ENCODE assay signal across 8 cellular contexts in genomic region chr3:172142074-172143059, GRCh38.
DNase-seq lines count a peak whose midpoint lies in the region; ATAC-seq and TF ChIP-seq lines count a peak whose summit lies in the region.

No MANE protein-coding gene starts in this region.

- peak overlapping the region; percentile 18 for H3K27ac Mint-ChIP-seq in activated CD8-positive, alpha-beta memory T cell treated with anti-CD3 and anti-CD28 coated beads, Interleukin-2, amount 10 ng/mL, durations not matched to agents 7 days and 5 days
- H3K27ac Mint-ChIP-seq in Caco-2 (ENCODE audit: unreplicated experiment), result no peak overlapping the region

- H3K9me3 ChIP-seq in SJCRH30 (replicated peaks), result no peaks in the 10 kb centered on the region
- no peaks in the 10 kb centered on the region for H3K9me3 ChIP-seq in Caco-2

- DNase-seq in activated CD8-positive, alpha-beta memory T cell treated with anti-CD3 and anti-CD28 coated beads, Interleukin-2, amount 10 ng/mL, durations not matched to agents 7 days and 5 days, result no peak
- no peak for DNase-seq in activated CD8-positive, alpha-beta memory T cell treated with anti-CD3 and anti-CD28 coated beads, Interleukin-2, amount 50 U/mL, for 4 hours
- peak; percentile 3 to 21 for DNase-seq in SJCRH30
- DNase-seq in left colon, result no peak
- no peak for DNase-seq in stimulated activated CD4-positive, alpha-beta T cell treated with anti-CD3 and anti-CD28 coated beads, Interleukin-12 subunit alpha, Interleukin-12 subunit beta, amount 100 ng/mL, for 4 hours
- DNase-seq in stimulated activated naive CD4-positive, alpha-beta T cell treated with Interleukin-2 at 50 U/mL for 16 hours (lab: John Stamatoyannopoulos, UW), result no peak
- DNase-seq in Caco-2, result no peak

- H3K4me1 Mint-ChIP-seq in activated CD8-positive, alpha-beta memory T cell treated with anti-CD3 and anti-CD28 coated beads, Interleukin-2, amount 10 ng/mL, durations not matched to agents 7 days and 5 days, result peaks cover 62% of the 10 kb centered on the region
- H3K4me1 Mint-ChIP-seq in Caco-2 (ENCODE audit: low read depth, unreplicated experiment), result peaks cover 48% of the 10 kb centered on the region

- no peak overlapping the region for H3K27ac ChIP-seq in SJCRH30

- H3K36me3 ChIP-seq in SJCRH30 (peaks cover 15% of the 10 kb centered on the region; the same call in 1 of the 2 replicates), Caco-2 (ENCODE audit: control insufficient read depth, insufficient read depth, low read length) (no peaks in the 10 kb centered on the region)

- no peaks in the 10 kb centered on the region for H3K9me3 Mint-ChIP-seq in activated CD8-positive, alpha-beta memory T cell treated with anti-CD3 and anti-CD28 coated beads, Interleukin-2, amount 10 ng/mL, durations not matched to agents 7 days and 5 days (ENCODE audit: low read depth)
- H3K9me3 Mint-ChIP-seq in Caco-2 (ENCODE audit: unreplicated experiment), result no peaks in the 10 kb centered on the region

- no peak overlapping the region for H3K4me3 Mint-ChIP-seq in activated CD8-positive, alpha-beta memory T cell treated with anti-CD3 and anti-CD28 coated beads, Interleukin-2, amount 10 ng/mL, durations not matched to agents 7 days and 5 days
- no peak overlapping the region for H3K4me3 Mint-ChIP-seq in Caco-2 (ENCODE audit: unreplicated experiment)

- intact Hi-C loops in left colon (cut with DNase I, micrococcal nuclease) (no loop called here), Caco-2 (cut with micrococcal nuclease; ENCODE audit: unreplicated experiment) (no loop called here)

- no TSS peak for BruUV-seq in Caco-2 (replicated peaks; lab: Mats Ljungman, UMichigan)

- POLR2A ChIA-PET in Caco-2 (lab: Charles Lee), result interaction anchor here (0.6 kb wide), 1 partner anchor 20 kb away, joined by 6 read pairs; no protein-coding TSS in a partner anchor

- H3K4me1 ChIP-seq in SJCRH30 (peaks cover 36% of the 10 kb centered on the region), Caco-2 (peaks cover 52% of the 10 kb centered on the region)

- ATAC-seq in activated CD8-positive, alpha-beta memory T cell treated with anti-CD3 and anti-CD28 coated beads, Interleukin-2, amount 10 ng/mL, durations not matched to agents 7 days and 5 days, result no peak
- ATAC-seq in HG02981 (IDR thresholded peaks at IDR 0.05; ENCODE audit: unreplicated experiment), result peak; percentile 79
- peak; percentile 59 for ATAC-seq in left colon

- H3K27me3 Mint-ChIP-seq in activated CD8-positive, alpha-beta memory T cell treated with anti-CD3 and anti-CD28 coated beads, Interleukin-2, amount 10 ng/mL, durations not matched to agents 7 days and 5 days, result no peaks in the 10 kb centered on the region
- H3K27me3 Mint-ChIP-seq in Caco-2 (ENCODE audit: insufficient read depth, unreplicated experiment), result no peaks in the 10 kb centered on the region

- no peak overlapping the region for H3K4me3 ChIP-seq in SJCRH30
- no peak overlapping the region for H3K4me3 ChIP-seq in Caco-2 (ENCODE audit: low read depth, low read length)

- CTCF ChIA-PET in activated CD8-positive, alpha-beta memory T cell treated with anti-CD3 and anti-CD28 coated beads, Interleukin-2, amount 10 ng/mL, durations not matched to agents 7 days and 5 days (lab: Charles Lee), result no interaction called here
- CTCF ChIA-PET in Caco-2 (lab: Charles Lee), result no interaction called here

- no peak for TF ChIP-seq CTCF in Caco-2 (IDR thresholded peaks at IDR 0.05; ENCODE audit: insufficient read depth in 1 of 2, low read depth in 1 of 2, low read length in 1 of 2, severe bottlenecking in 1 of 2, unreplicated experiment in 1 of 2)

- H3K27me3 ChIP-seq in SJCRH30 (no peaks in the 10 kb centered on the region), Caco-2 (replicated peaks; ENCODE audit: control insufficient read depth, insufficient read depth, low read length) (no peaks in the 10 kb centered on the region)

- peaks cover 4% of the 10 kb centered on the region for H3K36me3 Mint-ChIP-seq in activated CD8-positive, alpha-beta memory T cell treated with anti-CD3 and anti-CD28 coated beads, Interleukin-2, amount 10 ng/mL, durations not matched to agents 7 days and 5 days
- H3K36me3 Mint-ChIP-seq in Caco-2 (ENCODE audit: insufficient read depth, unreplicated experiment), result peaks cover 24% of the 10 kb centered on the region

Comparison
In these comparisons a context has a peak if more than half of its experiments do, and no peak if none do; other contexts are left out.
1. DNase-seq: peak in SJCRH30 (2 of 2); none in activated CD8-positive, alpha-beta memory T cell treated with anti-CD3 and anti-CD28 coated beads, Interleukin-2, amount 10 ng/mL, durations not matched to agents 7 days and 5 days (single experiment), activated CD8-positive, alpha-beta memory T cell treated with anti-CD3 and anti-CD28 coated beads, Interleukin-2, amount 50 U/mL, for 4 hours (single experiment), left colon (0 of 2), stimulated activated CD4-positive, alpha-beta T cell treated with anti-CD3 and anti-CD28 coated beads, Interleukin-12 subunit alpha, Interleukin-12 subunit beta, amount 100 ng/mL, for 4 hours (single experiment), stimulated activated naive CD4-positive, alpha-beta T cell treated with Interleukin-2 at 50 U/mL for 16 hours (single experiment) and Caco-2 (0 of 2).